29 cellular contexts compared by ENCODE assay signal in the genomic region with DNA sequence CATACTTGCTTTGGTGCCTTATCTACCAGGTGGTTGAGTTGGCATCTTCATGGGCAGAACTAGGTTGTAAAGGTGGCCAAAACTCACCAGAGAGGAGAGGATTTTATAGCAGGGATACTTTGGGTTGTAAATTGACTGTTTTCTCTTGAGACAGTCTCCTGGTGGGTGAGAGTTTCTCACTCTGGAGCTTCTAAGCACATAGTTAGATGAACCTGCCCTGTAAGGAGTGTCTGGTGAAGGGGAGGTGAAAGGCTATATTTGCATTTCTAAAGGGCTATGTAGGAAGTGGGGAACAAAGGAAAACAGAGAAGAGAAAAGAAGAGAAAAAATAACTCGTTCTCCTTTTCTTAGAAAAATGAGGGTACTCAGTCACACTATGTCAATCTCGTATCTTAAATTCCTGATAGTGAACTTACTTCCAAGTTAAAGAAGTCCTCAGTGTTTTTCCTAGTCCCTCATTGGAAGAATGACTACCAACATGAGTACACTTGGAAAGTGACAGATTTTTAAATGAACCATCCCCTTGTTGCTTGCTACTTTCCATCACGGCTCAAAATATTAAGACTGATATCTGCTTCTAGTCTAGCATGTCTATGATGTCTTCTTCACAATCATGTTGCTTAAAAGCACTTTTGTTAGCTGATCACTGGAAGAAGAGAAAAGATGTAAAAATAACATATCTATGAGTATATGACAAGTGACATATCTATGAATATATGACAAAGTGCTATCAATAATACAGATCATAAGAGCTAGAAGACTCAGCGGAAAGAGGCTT.
"Had no signal": no experiment of that assay in that cellular context is flagged by ENCODE, and none has a peak within 500 bp of the region (broad histone marks: within the 10 kb centered on the region; RNA-seq: fewer than 3 reads in every experiment).

No MANE protein-coding gene starts in this region.

- H3K27me3 ChIP-seq: adrenal gland, body of pancreas, breast epithelium had no signal

- H3K4me3 Mint-ChIP-seq: activated CD4-positive, alpha-beta T cell treated with anti-CD3 and anti-CD28 coated beads, Interleukin-2, amount 10 ng/mL, durations not matched to agents 24 days and 14 days; activated CD8-positive, alpha-beta T cell treated with anti-CD3 and anti-CD28 coated beads, Interleukin-2, amount 10 ng/mL, durations not matched to agents 7 days and 5 days; activated T-cell treated with anti-CD3 and anti-CD28 coated beads, Interleukin-2, amount 50 U/mL, for 24 hours had no signal

- H3K36me3 Mint-ChIP-seq: activated naive CD4-positive, alpha-beta T cell treated with anti-CD3 and anti-CD28 coated beads, Interleukin-2, amount 50 U/mL, for 72 hours had no signal

- H3K36me3 ChIP-seq: adrenal gland, breast epithelium, WERI-Rb-1 had no signal

- H3K27ac Mint-ChIP-seq: activated CD4-positive, alpha-beta T cell treated with anti-CD3 and anti-CD28 coated beads, Interleukin-2, amount 10 ng/mL, durations not matched to agents 24 days and 14 days; activated CD8-positive, alpha-beta T cell treated with anti-CD3 and anti-CD28 coated beads, Interleukin-2, amount 10 ng/mL, durations not matched to agents 7 days and 5 days; activated naive CD4-positive, alpha-beta T cell treated with anti-CD3 and anti-CD28 coated beads, Interleukin-2, amount 50 U/mL, for 72 hours; activated T-cell treated with anti-CD3 and anti-CD28 coated beads, Interleukin-2, amount 50 U/mL, for 24 hours; activated T-helper 2 cell treated with anti-CD3 and anti-CD28 coated beads, Interferon-gamma antibody, Interleukin-2, Interleukin-4, amounts not matched to agents 10 μg/mL and 5 μg/mL and 100 μg/mL, durations not matched to agents 14 hours and 24 hours and 36 hours had no signal

- DNase-seq: activated CD4-positive, alpha-beta T cell treated with anti-CD3 and anti-CD28 coated beads, Interleukin-2, amount 10 ng/mL, durations not matched to agents 24 days and 14 days; activated CD4-positive, alpha-beta T cell treated with anti-CD3 and anti-CD28 coated beads, Interleukin-2, amount 50 U/mL, for 48 hours; activated CD8-positive, alpha-beta T cell treated with anti-CD3 and anti-CD28 coated beads, Interleukin-2, amount 10 ng/mL, durations not matched to agents 7 days and 5 days; activated gamma-delta T cell; activated naive CD4-positive, alpha-beta T cell treated with Interleukin-2 at 50 U/mL for 16 hours; activated T-cell treated with anti-CD3 and anti-CD28 coated beads, Interleukin-2, amount 50 U/mL, for 24 hours; adrenal gland; body of pancreas; Karpas-422; KBM-7; NCI-H1105 treated with DMSO at 0.1 percent for 48 hours; NCI-H1436; NCI-H1694; NCI-H1930; NCI-H2081 treated with DMSO at 0.1 percent for 48 hours; NCI-H226; NCI-H446 treated with DMSO at 0.1 percent for 48 hours; NCI-H524; NK-92 treated with Interleukin-12 subunit alpha and Interleukin-12 subunit beta, amount 100 ng/mL, for 24 hours; OCI-M1; Right ventricle myocardium superior; SW 1271; T-helper 1 cell; T-helper 2 cell; T-helper 9 cell; WERI-Rb-1 had no signal

- H3K9me3 ChIP-seq: body of pancreas, breast epithelium had no signal

- H3K4me1 ChIP-seq: adrenal gland, body of pancreas, breast epithelium had no signal

- H3K4me3 ChIP-seq: adrenal gland, body of pancreas, breast epithelium had no signal

- H3K4me1 Mint-ChIP-seq: activated CD4-positive, alpha-beta T cell treated with anti-CD3 and anti-CD28 coated beads, Interleukin-2, amount 10 ng/mL, durations not matched to agents 24 days and 14 days had no signal

- ATAC-seq: activated CD8-positive, alpha-beta T cell treated with anti-CD3 and anti-CD28 coated beads, Interleukin-2, amount 10 ng/mL, durations not matched to agents 7 days and 5 days; activated naive CD4-positive, alpha-beta T cell treated with anti-CD3 and anti-CD28 coated beads, Interleukin-2, amount 50 U/mL, for 72 hours; body of pancreas had no signal

- H3K27ac ChIP-seq: adrenal gland, body of pancreas, breast epithelium, WERI-Rb-1 had no signal

- H3K9me3 Mint-ChIP-seq: activated CD4-positive, alpha-beta T cell treated with anti-CD3 and anti-CD28 coated beads, Interleukin-2, amount 10 ng/mL, durations not matched to agents 24 days and 14 days; activated T-cell treated with anti-CD3 and anti-CD28 coated beads, Interleukin-2, amount 50 U/mL, for 24 hours had no signal
